In genomic region chr2:28951910-28952805, GRCh38 we compare ENCODE assay signal across 10 cellular contexts. TPM values are rescaled to one million over a fixed set of nuclear protein-coding genes. Genes with fewer than 3 reads are reported as not detected.
A peak's percentile ranks its signal among the peaks of the same experiment; 100 is the strongest.
DNase-seq lines count a peak whose midpoint lies in the region; ATAC-seq and TF ChIP-seq lines count a peak whose summit lies in the region.
"Had no signal": no experiment of that assay in that cellular context is flagged by ENCODE, and none has a peak within 500 bp of the region (broad histone marks: within the 10 kb centered on the region; RNA-seq: fewer than 3 reads in every experiment).

No MANE protein-coding gene starts in this region.

- DNase-seq in Right ventricle myocardium inferior (ENCODE audit: missing footprints) (no peak), cardiac septum (ENCODE audit: low spot score) (no peak), choroid plexus epithelial cell (ENCODE audit: low read depth) (peak; percentile 97), KG1 (lab: John Stamatoyannopoulos, UW) (no peak), NCI-H2227 treated with DMSO at 0.1 percent for 48 hours (lab: John Stamatoyannopoulos, UW) (no peak)
- DNase-seq: effector CD8-positive, alpha-beta T cell; RPMI8226 had no signal

- peaks cover 11% of the 10 kb centered on the region for H3K4me1 ChIP-seq in mesodermal cell (ENCODE audit: control insufficient read depth, insufficient read depth, low read length, poor library complexity, severe bottlenecking)

- H3K9me3 ChIP-seq in mesodermal cell (ENCODE audit: control insufficient read depth, low read length): peaks cover 12% of the 10 kb centered on the region

- peak overlapping the region; percentile 19 for H3K27ac ChIP-seq in mesodermal cell (ENCODE audit: low read depth, low read length, severe bottlenecking)

- peaks cover 34% of the 10 kb centered on the region for H3K36me3 ChIP-seq in mesodermal cell (ENCODE audit: control insufficient read depth, insufficient read depth, low read length)

- no peak for TF ChIP-seq CTCF in choroid plexus epithelial cell (conservative IDR thresholded peaks at IDR 0.05; ENCODE audit: low read depth, low read length)

- WGBS in mesodermal cell (ENCODE audit: insufficient coverage in 2 of 2), 2 experiments: 86 to 90% methylated on average over 8 to 11 of the region's 13 CpGs

- ATAC-seq in Right ventricle myocardium inferior (peak; percentile 82), GM18909 (IDR thresholded peaks at IDR 0.05; ENCODE audit: poor library complexity, unreplicated experiment) (no peak), GM18502 (IDR thresholded peaks at IDR 0.05; ENCODE audit: poor library complexity, unreplicated experiment) (no peak)

- intact Hi-C loops in Right ventricle myocardium inferior (cut with DNase I) (no loop called here), cardiac septum (cut with DNase I) (no loop called here)

- H3K4me3 ChIP-seq in choroid plexus epithelial cell (ENCODE audit: low read depth, low read length) (no peak overlapping the region), mesodermal cell (ENCODE audit: extremely low read depth, insufficient read depth, low read length, poor library complexity, severe bottlenecking) (no peak overlapping the region)

RNA-seq across cellular contexts. Expression of gene TOGARAM2, which starts 28.9 kb away (rescaled TPM):
- total RNA-seq in Right ventricle myocardium inferior: 38.0 TPM
- total RNA-seq in cardiac septum: 0.48 TPM
- 0.18 TPM for polyA plus RNA-seq in mesodermal cell (2013, experiment 1 of 2)
- 2.1 TPM for polyA plus RNA-seq in mesodermal cell (2013, experiment 2 of 2)

RNA-seq across cellular contexts. Expression of gene WDR43, which starts 57.7 kb away (rescaled TPM):
- total RNA-seq in Right ventricle myocardium inferior (16.8 TPM), cardiac septum (25.9 TPM)
- 28.1 TPM for polyA plus RNA-seq in mesodermal cell (2013, experiment 1 of 2)
- polyA plus RNA-seq in mesodermal cell (2013, experiment 2 of 2): 29.2 TPM

Comparison
In these comparisons a context has a peak if more than half of its experiments do, and no peak if none do; other contexts are left out.
1. RNA of gene TOGARAM2, which starts 28.9 kb away (total RNA-seq): 38.0 TPM in Right ventricle myocardium inferior (single experiment); 0.48 TPM in cardiac septum (single experiment); every median in the first group is over 10 times any median in the second.